In genomic region chr19:22595422-22595821, GRCh38 we compare ENCODE assay signal across 19 cellular contexts. TPM values are rescaled to one million over a fixed set of nuclear protein-coding genes. Genes with fewer than 3 reads are reported as not detected.
DNase-seq lines count a peak whose midpoint lies in the region; ATAC-seq and TF ChIP-seq lines count a peak whose summit lies in the region.
"Had no signal": no experiment of that assay in that cellular context is flagged by ENCODE, and none has a peak within 500 bp of the region (broad histone marks: within the 10 kb centered on the region; RNA-seq: fewer than 3 reads in every experiment).

No MANE protein-coding gene starts in this region.

- BruUV-seq in Caco-2 (replicated peaks; lab: Mats Ljungman, UMichigan) = no TSS peak

- H3K9me3 Mint-ChIP-seq in osteocyte (ENCODE audit: unreplicated experiment) (peaks cover 58% of the 10 kb centered on the region), Caco-2 (ENCODE audit: unreplicated experiment) (peaks cover 35% of the 10 kb centered on the region)
- H3K9me3 Mint-ChIP-seq in activated naive CD4-positive, alpha-beta T cell treated with anti-CD3 and anti-CD28 coated beads for 36 hours = peaks cover 20% of the 10 kb centered on the region

- DNase-seq in RWPE2 (ENCODE audit: low spot score) (peak; percentile 29), osteocyte (ENCODE audit: extremely low spot score, unreplicated experiment) (peak; percentile 75), sciatic nerve (ENCODE audit: low spot score) (no peak), Caco-2 (no peak)
- no peak for DNase-seq in activated naive CD4-positive, alpha-beta T cell treated with anti-CD3 and anti-CD28 coated beads for 36 hours
- DNase-seq: Calu3; CD4-positive, CD25-positive, alpha-beta regulatory T cell; CD8-positive, alpha-beta memory T cell; DMS53; DMS79 treated with DMSO at 0.1 percent for 48 hours; GF-D8; H9 had no signal

- H3K4me1 Mint-ChIP-seq in osteocyte (ENCODE audit: unreplicated experiment) (no peaks in the 10 kb centered on the region), Caco-2 (ENCODE audit: low read depth, unreplicated experiment) (no peaks in the 10 kb centered on the region)
- no peaks in the 10 kb centered on the region for H3K4me1 Mint-ChIP-seq in activated naive CD4-positive, alpha-beta T cell treated with anti-CD3 and anti-CD28 coated beads for 36 hours (ENCODE audit: low read depth)
- H3K4me1 Mint-ChIP-seq: B cell; CD8-positive, alpha-beta memory T cell; GM23338; H9 had no signal

- TF ChIP-seq CTCF in RWPE2 (IDR thresholded peaks at IDR 0.05; ENCODE audit: poor library complexity, severe bottlenecking) (no peak), osteocyte (IDR thresholded peaks at IDR 0.05) (no peak), Caco-2 (IDR thresholded peaks at IDR 0.05; ENCODE audit: insufficient read depth in 1 of 2, low read depth in 1 of 2, low read length in 1 of 2, severe bottlenecking in 1 of 2, unreplicated experiment in 1 of 2) (no peak)

- POLR2A ChIA-PET in Caco-2 (lab: Charles Lee) = no interaction called here

- H3K27ac Mint-ChIP-seq in osteocyte (ENCODE audit: unreplicated experiment) (no peak overlapping the region), Caco-2 (ENCODE audit: unreplicated experiment) (no peak overlapping the region)
- H3K27ac Mint-ChIP-seq in activated naive CD4-positive, alpha-beta T cell treated with anti-CD3 and anti-CD28 coated beads for 36 hours = no peak overlapping the region
- H3K27ac Mint-ChIP-seq: B cell; CD4-positive, CD25-positive, alpha-beta regulatory T cell; CD8-positive, alpha-beta memory T cell; GM23338; H9 had no signal

- CTCF ChIA-PET in activated naive CD4-positive, alpha-beta T cell treated with anti-CD3 and anti-CD28 coated beads for 36 hours (lab: Charles Lee) = no interaction called here
- CTCF ChIA-PET in Caco-2 (lab: Charles Lee) = no interaction called here

- H3K36me3 Mint-ChIP-seq in osteocyte (ENCODE audit: unreplicated experiment) (no peaks in the 10 kb centered on the region), Caco-2 (ENCODE audit: insufficient read depth, unreplicated experiment) (no peaks in the 10 kb centered on the region)
- peaks cover 7% of the 10 kb centered on the region for H3K36me3 Mint-ChIP-seq in activated naive CD4-positive, alpha-beta T cell treated with anti-CD3 and anti-CD28 coated beads for 36 hours (ENCODE audit: low read depth)
- H3K36me3 Mint-ChIP-seq: CD4-positive, CD25-positive, alpha-beta regulatory T cell; CD8-positive, alpha-beta memory T cell had no signal

- H3K4me1 ChIP-seq in RWPE2 (ENCODE audit: insufficient read depth, poor library complexity, severe bottlenecking) = no peaks in the 10 kb centered on the region
- H3K4me1 ChIP-seq in Caco-2 = no peaks in the 10 kb centered on the region
- H3K4me1 ChIP-seq: BLaER1 had no signal

- intact Hi-C loops in sciatic nerve (cut with DNase I) (no loop called here), Caco-2 (cut with micrococcal nuclease; ENCODE audit: unreplicated experiment) (no loop called here)
- intact Hi-C loops in activated naive CD4-positive, alpha-beta T cell treated with anti-CD3 and anti-CD28 coated beads for 36 hours (cut with micrococcal nuclease) = no loop called here

- H3K27me3 Mint-ChIP-seq in osteocyte (ENCODE audit: unreplicated experiment) (no peaks in the 10 kb centered on the region), Caco-2 (ENCODE audit: insufficient read depth, unreplicated experiment) (no peaks in the 10 kb centered on the region)
- H3K27me3 Mint-ChIP-seq in activated naive CD4-positive, alpha-beta T cell treated with anti-CD3 and anti-CD28 coated beads for 36 hours (ENCODE audit: low read depth) = peaks cover 28% of the 10 kb centered on the region
- H3K27me3 Mint-ChIP-seq: B cell; CD4-positive, CD25-positive, alpha-beta regulatory T cell had no signal

- ATAC-seq in RWPE2 (ENCODE audit: low read depth) (no peak), sciatic nerve (peak; percentile 23), HG03457 (IDR thresholded peaks at IDR 0.05; ENCODE audit: unreplicated experiment) (no peak)
- ATAC-seq: GM23338, HCT116 had no signal

- H3K27me3 ChIP-seq in RWPE2 (ENCODE audit: insufficient read depth, poor library complexity, severe bottlenecking) (no peaks in the 10 kb centered on the region), Caco-2 (replicated peaks; ENCODE audit: control insufficient read depth, insufficient read depth, low read length) (no peaks in the 10 kb centered on the region)
- H3K27me3 ChIP-seq: BLaER1 had no signal

- no peak overlapping the region for H3K4me3 Mint-ChIP-seq in osteocyte (ENCODE audit: unreplicated experiment)
- H3K4me3 Mint-ChIP-seq in activated naive CD4-positive, alpha-beta T cell treated with anti-CD3 and anti-CD28 coated beads for 36 hours = no peak overlapping the region
- H3K4me3 Mint-ChIP-seq in Caco-2 (ENCODE audit: unreplicated experiment) = no peak overlapping the region
- H3K4me3 Mint-ChIP-seq: B cell; CD4-positive, CD25-positive, alpha-beta regulatory T cell; CD8-positive, alpha-beta memory T cell; GM23338; H9 had no signal

- H3K27ac ChIP-seq in RWPE2 (ENCODE audit: poor library complexity, severe bottlenecking) = no peak overlapping the region
- H3K27ac ChIP-seq: 22Rv1, BLaER1, C4-2B had no signal

- H3K4me3 ChIP-seq in RWPE2 (ENCODE audit: severe bottlenecking) (no peak overlapping the region), Caco-2 (ENCODE audit: low read depth, low read length) (no peak overlapping the region)
- H3K4me3 ChIP-seq: BLaER1, GM23338 had no signal

- H3K36me3 ChIP-seq in RWPE2 (ENCODE audit: low read depth) = no peaks in the 10 kb centered on the region
- no peaks in the 10 kb centered on the region for H3K36me3 ChIP-seq in Caco-2 (ENCODE audit: control insufficient read depth, insufficient read depth, low read length)
- H3K36me3 ChIP-seq: BLaER1 had no signal

- H3K9me3 ChIP-seq in RWPE2 (ENCODE audit: severe bottlenecking) (peaks cover 5% of the 10 kb centered on the region), Caco-2 (no peaks in the 10 kb centered on the region)

RNA-seq across cellular contexts. Expression of gene ZNF492, which starts 38.7 kb away (rescaled TPM):
- total RNA-seq in osteocyte (not detected in 2 replicates), sciatic nerve (0.62 TPM), Caco-2 (2022) (not detected in 2 replicates)
- total RNA-seq in activated naive CD4-positive, alpha-beta T cell treated with anti-CD3 and anti-CD28 coated beads for 36 hours = 1 to 10 TPM; 1.6 to 2.0 TPM
- total RNA-seq: Calu3, H9 had no signal

Comparison
In these comparisons a context has a peak if more than half of its experiments do, and no peak if none do; other contexts are left out.
1. DNase-seq: peak in RWPE2 (single experiment) and osteocyte (single experiment); none in sciatic nerve (single experiment), activated naive CD4-positive, alpha-beta T cell treated with anti-CD3 and anti-CD28 coated beads for 36 hours (single experiment) and Caco-2 (0 of 2).